In the genomic region with DNA sequence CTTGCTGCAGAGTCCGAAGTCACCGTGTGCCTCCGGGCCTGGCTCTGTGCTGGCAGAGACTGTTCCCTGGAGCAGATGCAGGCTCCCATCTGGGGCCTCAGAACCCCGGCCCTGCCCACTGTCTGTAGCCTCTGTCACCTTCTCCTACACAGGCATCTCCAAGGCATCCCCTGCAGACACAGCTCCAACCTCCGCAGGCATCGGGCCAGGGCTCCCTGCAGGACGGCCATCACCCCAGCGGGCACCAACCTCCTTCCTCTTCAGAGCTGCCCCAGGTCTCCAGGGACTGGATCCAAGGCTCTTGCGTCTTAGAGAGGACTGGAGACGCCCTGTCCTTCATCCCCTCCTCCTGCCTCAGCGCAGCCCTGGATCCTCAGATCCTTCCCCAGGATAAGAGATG, we compare ENCODE assay signal across 15 cellular contexts.
DNase-seq lines count a peak whose midpoint lies in the region; TF ChIP-seq lines count a peak whose summit lies in the region.
"Had no signal": no experiment of that assay in that cellular context is flagged by ENCODE, and none has a peak within 500 bp of the region (broad histone marks: within the 10 kb centered on the region; RNA-seq: fewer than 3 reads in every experiment).

No MANE protein-coding gene starts in this region.

- H2BK120ac ChIP-seq in neuronal stem cell (ENCODE audit: low read depth, low read length), result no peak overlapping the region

- no peak overlapping the region for H3K4ac ChIP-seq in neuronal stem cell (ENCODE audit: low read length)

- no peak overlapping the region for H4K91ac ChIP-seq in neuronal stem cell (ENCODE audit: low read depth, low read length, poor library complexity)

- no peak overlapping the region for H2AFZ ChIP-seq in neuronal stem cell (ENCODE audit: low read length)

- H3K27ac ChIP-seq in BLaER1 (0 out of 2 replicates have a peak overlapping the region, but pooled peaks have one; percentile 13), neuronal stem cell (replicated peaks; ENCODE audit: low read length) (no peak overlapping the region)
- H3K27ac ChIP-seq: HL-60 had no signal

- no peak overlapping the region for H2BK12ac ChIP-seq in neuronal stem cell (ENCODE audit: low read length)

- DNase-seq in H7 (peak; percentile 52), glutamatergic neuron (no peak), neuronal stem cell (ENCODE audit: low spot score) (no peak), NCI-H510A (lab: John Stamatoyannopoulos, UW) (no peak), type B pancreatic cell (ENCODE audit: extremely low spot score, unreplicated experiment) (no peak), Kasumi-1 (lab: John Stamatoyannopoulos, UW) (no peak)
- DNase-seq: CD8-positive, alpha-beta T cell; COR-L47; GF-D8; GOT3; IMR-90 had no signal

- H3K36me3 Mint-ChIP-seq in glutamatergic neuron (ENCODE audit: unreplicated experiment), result no peaks in the 10 kb centered on the region
- H3K36me3 Mint-ChIP-seq in type B pancreatic cell, result no peaks in the 10 kb centered on the region
- H3K36me3 Mint-ChIP-seq: CD14-positive monocyte; CD8-positive, alpha-beta T cell had no signal

- H3K4me1 Mint-ChIP-seq in glutamatergic neuron (ENCODE audit: low read depth, unreplicated experiment), result peaks cover 13% of the 10 kb centered on the region
- peaks cover 7% of the 10 kb centered on the region for H3K4me1 Mint-ChIP-seq in type B pancreatic cell (ENCODE audit: unreplicated experiment)
- H3K4me1 Mint-ChIP-seq: B cell, CD14-positive monocyte had no signal

- H3K4me2 ChIP-seq in BLaER1, result peak overlapping the region; percentile 39
- no peak overlapping the region for H3K4me2 ChIP-seq in neuronal stem cell (ENCODE audit: insufficient read depth, low read length, poor library complexity, severe bottlenecking)

- H3K27me3 ChIP-seq in BLaER1, result no peaks in the 10 kb centered on the region
- H3K27me3 ChIP-seq in H7 (ENCODE audit: control insufficient read depth, insufficient read depth, low read length), result no peaks in the 10 kb centered on the region
- peaks cover 0 to 13% (median 0%) of the 10 kb centered on the region in 3 experiments for H3K27me3 ChIP-seq in neuronal stem cell (ENCODE audit: control insufficient read depth in 3 of 3, insufficient read depth in 3 of 3, low read depth in 1 of 3, low read length in 3 of 3)

- peak overlapping the region; percentile 62 for H2BK15ac ChIP-seq in neuronal stem cell (ENCODE audit: low read length)

- H2BK5ac ChIP-seq in neuronal stem cell (ENCODE audit: low read length), result peak overlapping the region; percentile 71

- H3K27ac Mint-ChIP-seq in glutamatergic neuron (ENCODE audit: unreplicated experiment), result peak overlapping the region; percentile 89
- no peak overlapping the region for H3K27ac Mint-ChIP-seq in type B pancreatic cell
- H3K27ac Mint-ChIP-seq: B cell; CD8-positive, alpha-beta T cell had no signal

- no peaks in the 10 kb centered on the region for H4K20me1 ChIP-seq in BLaER1

- peak overlapping the region; percentile 87 for H3K23ac ChIP-seq in neuronal stem cell (ENCODE audit: low read depth, low read length, poor library complexity)

- no CpG with 5 or more reads among the region's 11 CpGs for WGBS in neuronal stem cell (ENCODE audit: extremely low coverage in 2 of 2, insufficient read length in 2 of 2, insufficient replicate concordance in 1 of 2), 2 donors

- H3K4me3 ChIP-seq in BLaER1, result no peak overlapping the region
- no peak overlapping the region for H3K4me3 ChIP-seq in H7 (ENCODE audit: insufficient read depth, low read depth, low read length)
- H3K4me3 ChIP-seq in neuronal stem cell (ENCODE audit: low read length in 2 of 2), result no peak overlapping the region

- H3K4me1 ChIP-seq in BLaER1 (peaks cover 26% of the 10 kb centered on the region), neuronal stem cell (ENCODE audit: control insufficient read depth in 2 of 2, insufficient read depth in 1 of 2, low read depth in 1 of 2, low read length in 2 of 2) (no peaks in the 10 kb centered on the region)

- H3K9ac ChIP-seq in BLaER1 (peak overlapping the region; percentile 19; the same call in 1 of the 2 replicates), neuronal stem cell (ENCODE audit: low read depth, low read length, poor library complexity) (no peak overlapping the region)

- peaks cover 14% of the 10 kb centered on the region for H3K27me3 Mint-ChIP-seq in glutamatergic neuron (ENCODE audit: unreplicated experiment)
- peaks cover 11% of the 10 kb centered on the region for H3K27me3 Mint-ChIP-seq in type B pancreatic cell
- H3K27me3 Mint-ChIP-seq: B cell had no signal

- H3K18ac ChIP-seq in neuronal stem cell (ENCODE audit: low read length), result no peak overlapping the region

- H3K9me3 ChIP-seq in BLaER1 (no peaks in the 10 kb centered on the region), neuronal stem cell (replicated peaks in 1 of 2; ENCODE audit: control insufficient read depth in 2 of 2, insufficient read depth in 1 of 2, low read depth in 1 of 2, low read length in 2 of 2) (no peaks in the 10 kb centered on the region)

- no peak overlapping the region for H3K14ac ChIP-seq in neuronal stem cell (ENCODE audit: low read length)

- no peak overlapping the region for H4K8ac ChIP-seq in neuronal stem cell (ENCODE audit: low read depth, low read length)

- H3K4me3 Mint-ChIP-seq in glutamatergic neuron (ENCODE audit: unreplicated experiment) (peak overlapping the region; percentile 78), type B pancreatic cell (no peak overlapping the region)
- H3K4me3 Mint-ChIP-seq: B cell; CD14-positive monocyte; CD8-positive, alpha-beta T cell had no signal

- H3K79me1 ChIP-seq in neuronal stem cell (ENCODE audit: low read depth, low read length), result no peaks in the 10 kb centered on the region

- H2AK5ac ChIP-seq in neuronal stem cell (ENCODE audit: low read depth, low read length), result peak overlapping the region; percentile 47

- TF ChIP-seq CTCF in glutamatergic neuron (IDR thresholded peaks at IDR 0.05; ENCODE audit: partially characterized antibody, unreplicated experiment) (no peak), type B pancreatic cell (conservative IDR thresholded peaks at IDR 0.05) (no peak)

- H3K36me3 ChIP-seq in BLaER1 (no peaks in the 10 kb centered on the region), H7 (replicated peaks; ENCODE audit: control insufficient read depth, insufficient read depth, low read length) (no peaks in the 10 kb centered on the region), neuronal stem cell (replicated peaks in 1 of 2; ENCODE audit: control insufficient read depth in 2 of 2, insufficient read depth in 2 of 2, low read length in 2 of 2) (no peaks in the 10 kb centered on the region)

- H3K9me3 Mint-ChIP-seq in glutamatergic neuron (ENCODE audit: unreplicated experiment) (peaks cover 14% of the 10 kb centered on the region), type B pancreatic cell (no peaks in the 10 kb centered on the region)
- H3K9me3 Mint-ChIP-seq: CD14-positive monocyte; CD8-positive, alpha-beta T cell had no signal
